29 cellular contexts compared by ENCODE assay signal in genomic region chr2:176991421-176991820, GRCh38.
"Had no signal": no experiment of that assay in that cellular context is flagged by ENCODE, and none has a peak within 500 bp of the region (broad histone marks: within the 10 kb centered on the region; RNA-seq: fewer than 3 reads in every experiment).

No MANE protein-coding gene starts in this region.

- H3K27ac ChIP-seq: ascending aorta, breast epithelium, cardiac muscle cell, epithelial cell of prostate, esophagus squamous epithelium, gastroesophageal sphincter, heart right ventricle had no signal

- H3K9me3 Mint-ChIP-seq: activated CD4-positive, alpha-beta memory T cell treated with anti-CD3 and anti-CD28 coated beads, Interleukin-2, amount 10 ng/mL, durations not matched to agents 7 days and 5 days; activated naive CD4-positive, alpha-beta T cell treated with anti-CD3 and anti-CD28 coated beads, Interleukin-2, amount 50 U/mL, for 72 hours; activated T-cell treated with anti-CD3 and anti-CD28 coated beads, Interleukin-2, amount 50 U/mL, for 24 hours; activated T-cell treated with anti-CD3 and anti-CD28 coated beads, Interleukin-2, amount 50 U/mL, for 72 hours; T-helper 2 cell treated with Interferon-gamma antibody and Interleukin-4, amounts not matched to agents 5 μg/mL and 100 μg/mL, for 36 hours had no signal

- H3K4me1 ChIP-seq: ascending aorta, breast epithelium, esophagus squamous epithelium, gastroesophageal sphincter had no signal

- DNase-seq: activated CD4-positive, alpha-beta memory T cell treated with anti-CD3 and anti-CD28 coated beads, Interleukin-2, amount 10 ng/mL, durations not matched to agents 7 days and 5 days; activated CD4-positive, alpha-beta T cell treated with anti-CD3 and anti-CD28 coated beads for 1 hour; activated CD4-positive, alpha-beta T cell treated with anti-CD3 and anti-CD28 coated beads for 4 hours; activated CD4-positive, alpha-beta T cell treated with anti-CD3 and anti-CD28 coated beads, Interleukin-2, amount 10 ng/mL, durations not matched to agents 7 days and 5 days; activated CD4-positive, alpha-beta T cell treated with anti-CD3 and anti-CD28 coated beads, Interleukin-2, amount 50 U/mL, for 4 hours; activated CD8-positive, alpha-beta memory T cell treated with anti-CD3 and anti-CD28 coated beads, Interleukin-2, amount 50 U/mL, for 48 hours; activated gamma-delta T cell; activated naive CD4-positive, alpha-beta T cell; activated naive CD4-positive, alpha-beta T cell treated with anti-CD3 and anti-CD28 coated beads, Interleukin-2, amount 10 ng/mL, durations not matched to agents 7 days and 5 days; activated naive CD8-positive, alpha-beta T cell treated with anti-CD3 and anti-CD28 coated beads, Interleukin-2, amount 10 ng/mL, durations not matched to agents 7 days and 5 days; activated T-cell treated with anti-CD3 and anti-CD28 coated beads for 4 hours; activated T-cell treated with anti-CD3 and anti-CD28 coated beads, Interleukin-2, amount 50 U/mL, for 24 hours; activated T-cell treated with anti-CD3 and anti-CD28 coated beads, Interleukin-2, amount 50 U/mL, for 72 hours; central memory CD4-positive, alpha-beta T cell; effector CD8-positive, alpha-beta T cell; esophagus squamous epithelium; foreskin melanocyte; heart right ventricle; hippocampal formation; T-helper 17 cell; T1000 had no signal

- H3K27ac Mint-ChIP-seq: activated CD4-positive, alpha-beta memory T cell treated with anti-CD3 and anti-CD28 coated beads, Interleukin-2, amount 10 ng/mL, durations not matched to agents 7 days and 5 days; activated CD4-positive, alpha-beta T cell treated with anti-CD3 and anti-CD28 coated beads, Interleukin-2, amount 10 ng/mL, durations not matched to agents 7 days and 5 days; activated naive CD4-positive, alpha-beta T cell treated with anti-CD3 and anti-CD28 coated beads, Interleukin-2, amount 10 ng/mL, durations not matched to agents 7 days and 5 days; activated naive CD4-positive, alpha-beta T cell treated with anti-CD3 and anti-CD28 coated beads, Interleukin-2, amount 50 U/mL, for 72 hours; activated naive CD8-positive, alpha-beta T cell treated with anti-CD3 and anti-CD28 coated beads, Interleukin-2, amount 10 ng/mL, durations not matched to agents 7 days and 5 days; activated T-cell treated with anti-CD3 and anti-CD28 coated beads, Interleukin-2, amount 50 U/mL, for 24 hours; activated T-cell treated with anti-CD3 and anti-CD28 coated beads, Interleukin-2, amount 50 U/mL, for 72 hours; brain; T-helper 17 cell; T-helper 2 cell treated with Interferon-gamma antibody and Interleukin-4, amounts not matched to agents 5 μg/mL and 100 μg/mL, for 36 hours had no signal

- H3K36me3 ChIP-seq: ascending aorta, breast epithelium, cardiac muscle cell, esophagus squamous epithelium, gastroesophageal sphincter, heart right ventricle had no signal

- H3K4me1 Mint-ChIP-seq: activated CD4-positive, alpha-beta memory T cell treated with anti-CD3 and anti-CD28 coated beads, Interleukin-2, amount 10 ng/mL, durations not matched to agents 7 days and 5 days; activated CD4-positive, alpha-beta T cell treated with anti-CD3 and anti-CD28 coated beads, Interleukin-2, amount 10 ng/mL, durations not matched to agents 7 days and 5 days; activated naive CD4-positive, alpha-beta T cell treated with anti-CD3 and anti-CD28 coated beads, Interleukin-2, amount 10 ng/mL, durations not matched to agents 7 days and 5 days; activated naive CD8-positive, alpha-beta T cell treated with anti-CD3 and anti-CD28 coated beads, Interleukin-2, amount 10 ng/mL, durations not matched to agents 7 days and 5 days; brain; T-helper 17 cell had no signal

- ATAC-seq: activated naive CD4-positive, alpha-beta T cell treated with anti-CD3 and anti-CD28 coated beads, Interleukin-2, amount 50 U/mL, for 72 hours; activated T-cell treated with anti-CD3 and anti-CD28 coated beads, Interleukin-2, amount 50 U/mL, for 72 hours; gastroesophageal sphincter; heart right ventricle; T-helper 17 cell had no signal

- H3K4me3 ChIP-seq: ascending aorta, breast epithelium, cardiac muscle cell, esophagus squamous epithelium, gastroesophageal sphincter, heart right ventricle had no signal

- H3K9me3 ChIP-seq: ascending aorta, breast epithelium, esophagus squamous epithelium, gastroesophageal sphincter, heart right ventricle had no signal

- H3K27me3 ChIP-seq: ascending aorta, breast epithelium, cardiac muscle cell, esophagus squamous epithelium, gastroesophageal sphincter had no signal

- H3K4me3 Mint-ChIP-seq: activated CD4-positive, alpha-beta memory T cell treated with anti-CD3 and anti-CD28 coated beads, Interleukin-2, amount 10 ng/mL, durations not matched to agents 7 days and 5 days; activated CD4-positive, alpha-beta T cell treated with anti-CD3 and anti-CD28 coated beads, Interleukin-2, amount 10 ng/mL, durations not matched to agents 7 days and 5 days; activated naive CD4-positive, alpha-beta T cell treated with anti-CD3 and anti-CD28 coated beads, Interleukin-2, amount 10 ng/mL, durations not matched to agents 7 days and 5 days; activated naive CD8-positive, alpha-beta T cell treated with anti-CD3 and anti-CD28 coated beads, Interleukin-2, amount 10 ng/mL, durations not matched to agents 7 days and 5 days; activated T-cell treated with anti-CD3 and anti-CD28 coated beads, Interleukin-2, amount 50 U/mL, for 24 hours; activated T-cell treated with anti-CD3 and anti-CD28 coated beads, Interleukin-2, amount 50 U/mL, for 72 hours; brain; T-helper 17 cell; T-helper 2 cell treated with Interferon-gamma antibody and Interleukin-4, amounts not matched to agents 5 μg/mL and 100 μg/mL, for 36 hours had no signal

- H3K36me3 Mint-ChIP-seq: activated naive CD4-positive, alpha-beta T cell treated with anti-CD3 and anti-CD28 coated beads, Interleukin-2, amount 10 ng/mL, durations not matched to agents 7 days and 5 days; activated naive CD4-positive, alpha-beta T cell treated with anti-CD3 and anti-CD28 coated beads, Interleukin-2, amount 50 U/mL, for 72 hours; brain had no signal
